23 cellular contexts compared by ENCODE assay signal in the genomic region with DNA sequence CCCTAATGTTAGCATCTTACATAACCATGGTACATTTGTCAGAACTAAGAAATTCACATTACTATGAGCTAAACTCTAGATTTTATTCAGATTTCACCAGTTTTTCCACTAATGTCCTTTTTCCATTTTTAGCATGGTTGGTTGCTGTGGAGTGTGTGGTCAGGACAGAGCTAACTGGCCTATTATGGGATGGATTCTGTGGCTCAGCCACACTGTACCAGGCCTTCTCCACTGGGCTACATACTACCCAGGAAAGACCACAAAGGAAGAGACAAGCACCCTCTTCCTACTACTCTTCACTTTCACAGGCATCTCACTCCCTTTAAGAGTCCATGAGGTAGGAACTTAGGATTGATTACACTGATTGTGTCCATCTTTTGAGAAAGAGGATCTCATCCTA.
"Had no signal": no experiment of that assay in that cellular context is flagged by ENCODE, and none has a peak within 500 bp of the region (broad histone marks: within the 10 kb centered on the region; RNA-seq: fewer than 3 reads in every experiment).

No MANE protein-coding gene starts in this region.

- H3K36me3 ChIP-seq: heart left ventricle, neural progenitor cell, suprapubic skin had no signal

- H3K4me1 ChIP-seq: neural progenitor cell had no signal

- H3K9me3 ChIP-seq: gastroesophageal sphincter, heart left ventricle, suprapubic skin had no signal

- H3K36me3 Mint-ChIP-seq: activated naive CD4-positive, alpha-beta T cell treated with anti-CD3 and anti-CD28 coated beads, Interleukin-2, amount 10 ng/mL, durations not matched to agents 7 days and 5 days had no signal

- H2AFZ ChIP-seq: neural progenitor cell had no signal

- H3K27ac Mint-ChIP-seq: activated CD8-positive, alpha-beta memory T cell treated with anti-CD3 and anti-CD28 coated beads, Interleukin-2, amount 10 ng/mL, durations not matched to agents 7 days and 5 days; activated naive CD4-positive, alpha-beta T cell treated with anti-CD3 and anti-CD28 coated beads, Interleukin-2, amount 10 ng/mL, durations not matched to agents 7 days and 5 days; neural progenitor cell had no signal

- FAIRE-seq: bronchial epithelial cell, kidney had no signal

- H3K27me3 ChIP-seq: gastroesophageal sphincter, heart left ventricle, neural progenitor cell, suprapubic skin had no signal

- DNase-seq: activated CD4-positive, alpha-beta T cell treated with anti-CD3 and anti-CD28 coated beads, Interleukin-2, amount 50 U/mL, for 4 hours; activated CD4-positive, CD25-positive, alpha-beta regulatory T cell treated with anti-CD3 and anti-CD28 coated beads, Interleukin-2, amount 50 U/mL, for 72 hours; activated CD8-positive, alpha-beta memory T cell treated with anti-CD3 and anti-CD28 coated beads, Interleukin-2, amount 10 ng/mL, durations not matched to agents 7 days and 5 days; activated effector memory CD4-positive, alpha-beta T cell treated with Interleukin-2 at 50 U/mL for 16 hours; activated naive CD4-positive, alpha-beta T cell treated with anti-CD3 and anti-CD28 coated beads, Interleukin-2, amount 10 ng/mL, durations not matched to agents 7 days and 5 days; cerebellar nuclear complex; cortex of kidney; effector CD4-positive, alpha-beta T cell; heart left ventricle; kidney; midbrain; stimulated activated CD4-positive, alpha-beta T cell treated with anti-CD3 and anti-CD28 coated beads, Interleukin-12 subunit alpha, Interleukin-12 subunit beta, amount 100 ng/mL, for 4 hours; stimulated activated CD4-positive, alpha-beta T cell treated with anti-CD3 and anti-CD28 coated beads, Interleukin-1b, Interleukin-23, amount 100 ng/mL, for 48 hours; stimulated activated CD8-positive, alpha-beta memory T cell treated with anti-CD3 and anti-CD28 coated beads, Interleukin-4, amount 100 ng/mL, for 48 hours; stimulated activated naive CD4-positive, alpha-beta T cell treated with Interleukin-2 at 50 U/mL for 16 hours; trophoblast cell had no signal

- H3K4me3 ChIP-seq: gastroesophageal sphincter, heart left ventricle, lung, neural progenitor cell, suprapubic skin had no signal

- H3K9ac ChIP-seq: neural progenitor cell had no signal

- H3K9me3 Mint-ChIP-seq: activated naive CD4-positive, alpha-beta T cell treated with anti-CD3 and anti-CD28 coated beads, Interleukin-2, amount 10 ng/mL, durations not matched to agents 7 days and 5 days; neural progenitor cell had no signal

- H3K4me2 ChIP-seq: neural progenitor cell had no signal

- H3K27me3 Mint-ChIP-seq: activated CD8-positive, alpha-beta memory T cell treated with anti-CD3 and anti-CD28 coated beads, Interleukin-2, amount 10 ng/mL, durations not matched to agents 7 days and 5 days; activated naive CD4-positive, alpha-beta T cell treated with anti-CD3 and anti-CD28 coated beads, Interleukin-2, amount 10 ng/mL, durations not matched to agents 7 days and 5 days; progenitor cell of endocrine pancreas had no signal

- ATAC-seq: activated CD8-positive, alpha-beta memory T cell treated with anti-CD3 and anti-CD28 coated beads, Interleukin-2, amount 10 ng/mL, durations not matched to agents 7 days and 5 days; gastroesophageal sphincter; left lobe of liver had no signal

- H3K4me3 Mint-ChIP-seq: activated CD8-positive, alpha-beta memory T cell treated with anti-CD3 and anti-CD28 coated beads, Interleukin-2, amount 10 ng/mL, durations not matched to agents 7 days and 5 days; activated naive CD4-positive, alpha-beta T cell treated with anti-CD3 and anti-CD28 coated beads, Interleukin-2, amount 10 ng/mL, durations not matched to agents 7 days and 5 days; neural progenitor cell had no signal

- H3K27ac ChIP-seq: gastroesophageal sphincter, heart left ventricle, neural progenitor cell, suprapubic skin had no signal
